ENCODE assay signal across 36 cellular contexts in the genomic region with DNA sequence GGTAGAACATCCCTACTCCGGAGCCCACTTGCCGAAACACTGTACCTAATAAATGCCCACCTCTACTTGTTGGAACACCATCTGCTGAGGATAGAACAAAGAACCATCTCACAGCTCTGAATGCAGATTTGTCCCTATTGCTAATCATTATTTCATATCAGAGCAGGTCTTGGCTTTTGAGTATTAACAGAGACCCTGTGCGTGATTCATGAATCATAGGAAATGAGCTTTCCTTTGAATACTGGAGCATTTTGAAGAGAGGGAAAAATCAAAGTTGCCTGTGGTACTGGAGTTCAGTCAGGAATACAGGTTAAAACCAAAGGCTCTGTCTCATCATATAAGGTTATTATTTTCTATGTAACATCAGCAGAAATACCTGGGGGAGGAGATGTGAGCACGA.
"Had no signal": no experiment of that assay in that cellular context is flagged by ENCODE, and none has a peak within 500 bp of the region (broad histone marks: within the 10 kb centered on the region; RNA-seq: fewer than 3 reads in every experiment).

No MANE protein-coding gene starts in this region.

- H3K36me3 Mint-ChIP-seq: activated CD4-positive, alpha-beta memory T cell treated with anti-CD3 and anti-CD28 coated beads for 36 hours; activated naive CD4-positive, alpha-beta T cell treated with anti-CD3 and anti-CD28 coated beads, Interleukin-2, amount 50 U/mL, for 72 hours; brain had no signal

- H3K9me3 Mint-ChIP-seq: activated B cell treated with CpG ODN at 0.5 μM for 24 hours; activated T-helper 1 cell treated with anti-CD3 and anti-CD28 coated beads, Interleukin-12 subunit alpha, Interleukin-12 subunit beta, Interleukin-2, Interleukin-4 antibody, amounts not matched to agents 30 ng/mL and 10 ng/mL and 1 ng/mL, durations not matched to agents 14 hours and 24 hours and 36 hours; T-helper 1 cell treated with Interleukin-12 subunit alpha and Interleukin-12 subunit beta and Interleukin-4 antibody, amounts not matched to agents 30 μg/mL and 1 μg/mL, for 36 hours had no signal

- DNase-seq: activated B cell treated with CpG ODN at 0.5 μM for 24 hours; activated CD4-positive, alpha-beta memory T cell treated with anti-CD3 and anti-CD28 coated beads for 36 hours; activated CD4-positive, alpha-beta T cell treated with anti-CD3 and anti-CD28 coated beads for 4 hours; activated CD4-positive, alpha-beta T cell treated with anti-CD3 and anti-CD28 coated beads, Interleukin-2, amount 50 U/mL, for 1 hour; activated CD4-positive, CD25-positive, alpha-beta regulatory T cell treated with anti-CD3 and anti-CD28 coated beads, Interleukin-2, amount 50 U/mL, for 72 hours; activated CD8-positive, alpha-beta memory T cell treated with anti-CD3 and anti-CD28 coated beads, Interleukin-2, amount 50 U/mL, for 4 hours; activated gamma-delta T cell treated with Interleukin-2 at 50 U/mL for 16 hours; activated naive CD4-positive, alpha-beta T cell treated with anti-CD3 and anti-CD28 coated beads for 36 hours; activated T-cell treated with anti-CD3 and anti-CD28 coated beads for 4 hours; activated T-cell treated with anti-CD3 and anti-CD28 coated beads, Interleukin-2, amount 50 U/mL, for 4 hours; adrenal gland; central memory CD4-positive, alpha-beta T cell; MM.1S; MV-4-11; NCI-H1092; NCI-H1417; NCI-H146; NCI-H187; NCI-H2029 treated with DMSO at 0.1 percent for 48 hours; NCI-H2107; NCI-H2171; NCI-H510A; NCI-H526; NCI-H748 treated with DMSO at 0.1 percent for 48 hours; NK-92 treated with Interleukin-12 subunit alpha and Interleukin-12 subunit beta, amount 100 ng/mL, for 24 hours; OCI-M1; SHP77 treated with DMSO at 0.1 percent for 48 hours had no signal

- H3K4me3 ChIP-seq: adrenal gland, SJSA1 had no signal

- H3K9ac ChIP-seq: KMS-11 had no signal

- H3K4me3 Mint-ChIP-seq: activated B cell treated with CpG ODN at 0.5 μM for 24 hours; activated CD4-positive, alpha-beta memory T cell treated with anti-CD3 and anti-CD28 coated beads for 36 hours; activated naive CD4-positive, alpha-beta T cell treated with anti-CD3 and anti-CD28 coated beads for 36 hours; activated T-cell treated with anti-CD3 and anti-CD28 coated beads, Interleukin-2, amount 50 U/mL, for 4 hours; activated T-helper 1 cell treated with anti-CD3 and anti-CD28 coated beads, Interleukin-12 subunit alpha, Interleukin-12 subunit beta, Interleukin-2, Interleukin-4 antibody, amounts not matched to agents 30 ng/mL and 10 ng/mL and 1 ng/mL, durations not matched to agents 14 hours and 24 hours and 36 hours; brain; T-helper 1 cell treated with Interleukin-12 subunit alpha and Interleukin-12 subunit beta and Interleukin-4 antibody, amounts not matched to agents 30 μg/mL and 1 μg/mL, for 36 hours; T-helper 2 cell treated with Interferon-gamma antibody and Interleukin-4, amounts not matched to agents 5 μg/mL and 100 μg/mL, for 36 hours had no signal

- H3K4me1 Mint-ChIP-seq: activated B cell treated with CpG ODN at 0.5 μM for 24 hours, brain had no signal

- H3K4me1 ChIP-seq: adrenal gland, SJSA1 had no signal

- H3K27me3 ChIP-seq: adrenal gland, SJSA1 had no signal

- H3K27me3 Mint-ChIP-seq: activated B cell treated with CpG ODN at 0.5 μM for 24 hours; activated CD4-positive, alpha-beta memory T cell treated with anti-CD3 and anti-CD28 coated beads for 36 hours had no signal

- H3K4me2 ChIP-seq: KMS-11 had no signal

- H3K27ac ChIP-seq: adrenal gland, KMS-11, SJSA1, VCaP had no signal

- H3K36me3 ChIP-seq: adrenal gland, SJSA1 had no signal

- ATAC-seq: activated naive CD4-positive, alpha-beta T cell treated with anti-CD3 and anti-CD28 coated beads, Interleukin-2, amount 50 U/mL, for 72 hours; activated T-cell treated with anti-CD3 and anti-CD28 coated beads, Interleukin-2, amount 50 U/mL, for 4 hours; Panc1 had no signal

- H3K9me3 ChIP-seq: adrenal gland had no signal

- H3K27ac Mint-ChIP-seq: activated B cell treated with CpG ODN at 0.5 μM for 24 hours; activated CD4-positive, alpha-beta memory T cell treated with anti-CD3 and anti-CD28 coated beads for 36 hours; activated naive CD4-positive, alpha-beta T cell treated with anti-CD3 and anti-CD28 coated beads for 36 hours; activated naive CD4-positive, alpha-beta T cell treated with anti-CD3 and anti-CD28 coated beads, Interleukin-2, amount 50 U/mL, for 72 hours; activated T-helper 1 cell treated with anti-CD3 and anti-CD28 coated beads, Interleukin-12 subunit alpha, Interleukin-12 subunit beta, Interleukin-2, Interleukin-4 antibody, amounts not matched to agents 30 ng/mL and 10 ng/mL and 1 ng/mL, durations not matched to agents 14 hours and 24 hours and 36 hours; brain; T-helper 1 cell treated with Interleukin-12 subunit alpha and Interleukin-12 subunit beta and Interleukin-4 antibody, amounts not matched to agents 30 μg/mL and 1 μg/mL, for 36 hours; T-helper 2 cell treated with Interferon-gamma antibody and Interleukin-4, amounts not matched to agents 5 μg/mL and 100 μg/mL, for 36 hours had no signal
